In the genomic region with DNA sequence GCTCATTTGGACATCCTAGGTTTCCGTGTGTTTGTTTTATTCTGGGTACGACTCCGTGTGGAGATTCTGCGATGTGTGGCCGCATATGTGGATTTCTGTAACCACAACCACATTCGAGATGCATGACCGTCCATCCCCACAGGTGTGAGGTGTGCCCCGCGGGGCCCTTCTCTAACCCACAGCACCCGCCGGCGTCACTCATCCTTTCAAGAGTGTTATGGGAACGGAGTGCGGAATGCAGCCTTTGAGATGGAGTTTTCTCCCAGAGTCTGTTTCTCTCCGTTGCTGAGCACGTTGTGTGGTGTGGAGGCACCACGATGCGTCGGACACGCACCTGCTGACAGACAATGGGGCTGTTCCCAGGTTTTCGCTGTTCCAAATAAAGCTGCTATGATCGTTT, we compare ENCODE assay signal across 18 cellular contexts. TPM values are rescaled to one million over a fixed set of nuclear protein-coding genes. Genes with fewer than 3 reads are reported as not detected.
DNase-seq lines count a peak whose midpoint lies in the region; ATAC-seq and TF ChIP-seq lines count a peak whose summit lies in the region.
"Had no signal": no experiment of that assay in that cellular context is flagged by ENCODE, and none has a peak within 500 bp of the region (broad histone marks: within the 10 kb centered on the region; RNA-seq: fewer than 3 reads in every experiment).

No MANE protein-coding gene starts in this region.

- H3K9me3 ChIP-seq in BLaER1 (no peaks in the 10 kb centered on the region), RWPE2 (ENCODE audit: severe bottlenecking) (no peaks in the 10 kb centered on the region), sigmoid colon (no peaks in the 10 kb centered on the region)

- H3K36me3 ChIP-seq in BLaER1, result no peaks in the 10 kb centered on the region
- H3K36me3 ChIP-seq in RWPE2 (ENCODE audit: low read depth), result no peaks in the 10 kb centered on the region
- H3K36me3 ChIP-seq in sigmoid colon, result no peaks in the 10 kb centered on the region

- H3K9ac ChIP-seq in BLaER1, result no peak overlapping the region

- H3K4me2 ChIP-seq in BLaER1, result 0 out of 2 replicates have a peak overlapping the region, but pooled peaks have one; percentile 1
- H3K4me2 ChIP-seq: PC-9 had no signal

- intact Hi-C loops in sigmoid colon (cut with DNase I), result no loop called here

- no peak overlapping the region for H3K4me3 ChIP-seq in BLaER1
- H3K4me3 ChIP-seq in RWPE2 (ENCODE audit: severe bottlenecking), result no peak overlapping the region
- H3K4me3 ChIP-seq in sigmoid colon, result no peak overlapping the region
- H3K4me3 ChIP-seq: PC-9 had no signal

- H3K4me1 ChIP-seq in BLaER1, result peaks cover 26% of the 10 kb centered on the region
- no peaks in the 10 kb centered on the region for H3K4me1 ChIP-seq in RWPE2 (ENCODE audit: insufficient read depth, poor library complexity, severe bottlenecking)
- peaks cover 0 to 23% (median 14%) of the 10 kb centered on the region in 4 donors for H3K4me1 ChIP-seq in sigmoid colon

- TF ChIP-seq POLR2A in sigmoid colon (IDR thresholded peaks at IDR 0.05), result no peak

- ATAC-seq in RWPE2 (ENCODE audit: low read depth) (no peak), HG03159 (IDR thresholded peaks at IDR 0.05; ENCODE audit: unreplicated experiment) (no peak)

- no peak for TF ChIP-seq EP300 in sigmoid colon (IDR thresholded peaks at IDR 0.05)

- H4K20me1 ChIP-seq in BLaER1, result no peaks in the 10 kb centered on the region

- peak; percentile 38 for DNase-seq in RWPE2 (ENCODE audit: low spot score)
- DNase-seq in mesenteric fat pad (ENCODE audit: low spot score), result peak; percentile 45
- DNase-seq in sigmoid colon, result peak; percentile 50
- DNase-seq in HPDE6-E6E7 (ENCODE audit: extremely low spot score), result no peak
- DNase-seq in T-helper 1 cell, result no peak
- DNase-seq: CD8-positive, alpha-beta memory T cell; DND-41; GF-D8; HCEC 1CT; Karpas-422; MM.1S; NCI-H1105 treated with DMSO at 0.1 percent for 48 hours; NCI-H187; NCI-H446 treated with DMSO at 0.1 percent for 48 hours; NCI-H748 treated with DMSO at 0.1 percent for 48 hours; PC-9 had no signal

- H3K27me3 ChIP-seq in BLaER1 (no peaks in the 10 kb centered on the region), RWPE2 (ENCODE audit: insufficient read depth, poor library complexity, severe bottlenecking) (no peaks in the 10 kb centered on the region), sigmoid colon (peaks cover 0 to 11% (median 11%) of the 10 kb centered on the region in 3 donors)

- 96 to 97% methylated on average over 22 of the region's 22 CpGs for WGBS in sigmoid colon, 2 donors

- TF ChIP-seq CTCF in RWPE2 (IDR thresholded peaks at IDR 0.05; ENCODE audit: poor library complexity, severe bottlenecking) (no peak), sigmoid colon (IDR thresholded peaks at IDR 0.05) (no peak)

- H3K27ac ChIP-seq in BLaER1 (no peak overlapping the region), RWPE2 (ENCODE audit: poor library complexity, severe bottlenecking) (no peak overlapping the region), sigmoid colon (no peak overlapping the region)
- H3K27ac ChIP-seq: PC-9 had no signal

RNA-seq across cellular contexts. Expression of a gene that starts 40.0 kb away (rescaled TPM):
- total RNA-seq in mesenteric fat pad (2.5 TPM), sigmoid colon (10 to 100 TPM in 1 of 4 donors, under 1 TPM in 2, not detected in 1; 0.71 to 11.9 (median 0.81) TPM)
- polyA plus RNA-seq in sigmoid colon, result 1 to 10 TPM in 1 of 3 donors, under 1 TPM in 1, not detected in 1; 0.23 to 1.2 TPM

Comparison
In these comparisons a context has a peak if more than half of its experiments do, and no peak if none do; other contexts are left out.
1. DNase-seq: peak in RWPE2 (single experiment), mesenteric fat pad (single experiment) and sigmoid colon (single experiment); none in HPDE6-E6E7 (single experiment) and T-helper 1 cell (0 of 5).